Comparison of ENCODE assay signal across 21 cellular contexts in genomic region chr16:56267888-56268287, GRCh38.
DNase-seq lines count a peak whose midpoint lies in the region; ATAC-seq and TF ChIP-seq lines count a peak whose summit lies in the region.
"Had no signal": no experiment of that assay in that cellular context is flagged by ENCODE, and none has a peak within 500 bp of the region (broad histone marks: within the 10 kb centered on the region; RNA-seq: fewer than 3 reads in every experiment).

No MANE protein-coding gene starts in this region.

- H3K27me3 ChIP-seq in transverse colon = no peaks in the 10 kb centered on the region
- H3K27me3 ChIP-seq: BLaER1 treated with 17β-estradiol and CSF1 and Interleukin-3, amounts not matched to agents 10 nM and 100 nM had no signal

- intact Hi-C loops in posterior vena cava (cut with DNase I) = no loop called here
- intact Hi-C loops in transverse colon (cut with DNase I; ENCODE audit: low total_unique reads) = loop anchor here (5.0 kb wide), 1 partner anchor 76 kb away; the partner anchor contains the start of gene GNAO1

- in situ Hi-C loops in transverse colon (cut with MboI; ENCODE audit: low pct_ligation_motif_present in 1 of 4, low pct_unique_long_range_greater_than_20kb in 1 of 4, low sequenced_read_pairs in 3 of 4) = no loop called here

- no peak overlapping the region for H3K4me3 ChIP-seq in transverse colon
- H3K4me3 ChIP-seq: BLaER1 treated with 17β-estradiol and CSF1 and Interleukin-3, amounts not matched to agents 10 nM and 100 nM had no signal

- TF ChIP-seq POLR2A in transverse colon (IDR thresholded peaks at IDR 0.05) = no peak

- no peak for TF ChIP-seq CTCF in transverse colon (IDR thresholded peaks at IDR 0.05)

- WGBS in transverse colon (ENCODE audit: low coverage in 1 of 2), 2 donors = 60 to 70% methylated on average over 2 of the region's 2 CpGs

- no peaks in the 10 kb centered on the region for H3K9me3 ChIP-seq in transverse colon

- H3K36me3 ChIP-seq in transverse colon = no peaks in the 10 kb centered on the region
- H3K36me3 ChIP-seq: BLaER1 treated with 17β-estradiol and CSF1 and Interleukin-3, amounts not matched to agents 10 nM and 100 nM had no signal

- no peak for TF ChIP-seq EP300 in transverse colon (IDR thresholded peaks at IDR 0.05; ENCODE audit: low read depth)

- H3K4me1 ChIP-seq in transverse colon = peaks cover 0 to 22% (median 6%) of the 10 kb centered on the region in 4 donors

- ATAC-seq in HG03354 (IDR thresholded peaks at IDR 0.05; ENCODE audit: poor library complexity, severe bottlenecking, unreplicated experiment) (no peak), HG03039 (IDR thresholded peaks at IDR 0.05; ENCODE audit: unreplicated experiment) (no peak)
- ATAC-seq: CD8-positive, alpha-beta T cell; PC-3 had no signal

- peak; percentile 22 for DNase-seq in NCI-H2171 treated with DMSO at 0.1 percent for 48 hours (lab: John Stamatoyannopoulos, UW)
- DNase-seq in NCI-H2171 (lab: John Stamatoyannopoulos, UW) = no peak
- peak; percentile 11 for DNase-seq in posterior vena cava (ENCODE audit: low spot score)
- no peak for DNase-seq in transverse colon
- DNase-seq in AG08396 (ENCODE audit: low spot score) = no peak
- DNase-seq: Calu3; CD8-positive, alpha-beta T cell; GF-D8; H9; Karpas-422; NCI-H1417 treated with DMSO at 0.1 percent for 48 hours; NCI-H2029 treated with DMSO at 0.1 percent for 48 hours; NCI-H2227 treated with DMSO at 0.1 percent for 48 hours; NCI-H524; PC-3; RPMI8226; SIG-M5 had no signal

- H3K27ac ChIP-seq in cingulate gyrus (ENCODE audit: low read depth, low read length) = peak overlapping the region; percentile 96
- H3K27ac ChIP-seq in transverse colon = peak overlapping the region; percentile 72 to 89 (median 82)
- H3K27ac ChIP-seq: BLaER1 treated with 17β-estradiol and CSF1 and Interleukin-3, amounts not matched to agents 10 nM and 100 nM had no signal

Comparison
In these comparisons a context has a peak if more than half of its experiments do, and no peak if none do; other contexts are left out.
1. DNase-seq: peak in NCI-H2171 treated with DMSO at 0.1 percent for 48 hours (single experiment) and posterior vena cava (single experiment); none in NCI-H2171 (single experiment), transverse colon (single experiment) and AG08396 (single experiment).